In genomic region chr15:25684521-25685215, GRCh38 we compare ENCODE assay signal across 13 cellular contexts.
A peak's percentile ranks its signal among the peaks of the same experiment; 100 is the strongest.
DNase-seq lines count a peak whose midpoint lies in the region; ATAC-seq, FAIRE-seq and TF ChIP-seq lines count a peak whose summit lies in the region.
"Had no signal": no experiment of that assay in that cellular context is flagged by ENCODE, and none has a peak within 500 bp of the region (broad histone marks: within the 10 kb centered on the region; RNA-seq: fewer than 3 reads in every experiment).

No MANE protein-coding gene starts in this region.

- ATAC-seq in GM19023 (IDR thresholded peaks at IDR 0.05; ENCODE audit: unreplicated experiment), result no peak
- ATAC-seq: natural killer cell treated with Interleukin-12 subunit alpha and Interleukin-12 subunit beta and Interleukin-15 and Interleukin-18, amount 100 ng/mL, for 72 hours had no signal

- no peak overlapping the region for H3K4me3 Mint-ChIP-seq in glutamatergic neuron (ENCODE audit: unreplicated experiment)
- H3K4me3 Mint-ChIP-seq: activated T-helper 1 cell treated with anti-CD3 and anti-CD28 coated beads, Interleukin-12 subunit alpha, Interleukin-12 subunit beta, Interleukin-2, Interleukin-4 antibody, amounts not matched to agents 30 ng/mL and 10 ng/mL and 1 ng/mL, durations not matched to agents 14 hours and 24 hours and 36 hours; natural killer cell treated with Interleukin-12 subunit alpha and Interleukin-12 subunit beta and Interleukin-15 and Interleukin-18, amount 100 ng/mL, for 72 hours; T-helper 1 cell treated with Interleukin-12 subunit alpha and Interleukin-12 subunit beta and Interleukin-4 antibody, amounts not matched to agents 30 μg/mL and 1 μg/mL, for 36 hours had no signal

- peak; percentile 79 for FAIRE-seq in RCC 7860 (lab: Jason Lieb, UNC)

- TF ChIP-seq CTCF in glutamatergic neuron (IDR thresholded peaks at IDR 0.05; ENCODE audit: partially characterized antibody, unreplicated experiment), result no peak

- in situ Hi-C loops in ACHN (cut with HindIII; ENCODE audit: low pct_ligation_motif_present, low pct_unique_long_range_greater_than_20kb, low sequenced_read_pairs), result no loop called here

- peaks cover 6% of the 10 kb centered on the region for H3K36me3 Mint-ChIP-seq in glutamatergic neuron (ENCODE audit: unreplicated experiment)

- no peak overlapping the region for H3K27ac Mint-ChIP-seq in glutamatergic neuron (ENCODE audit: unreplicated experiment)
- H3K27ac Mint-ChIP-seq: activated T-helper 1 cell treated with anti-CD3 and anti-CD28 coated beads, Interleukin-12 subunit alpha, Interleukin-12 subunit beta, Interleukin-2, Interleukin-4 antibody, amounts not matched to agents 30 ng/mL and 10 ng/mL and 1 ng/mL, durations not matched to agents 14 hours and 24 hours and 36 hours; natural killer cell treated with Interleukin-12 subunit alpha and Interleukin-12 subunit beta and Interleukin-15 and Interleukin-18, amount 100 ng/mL, for 72 hours; T-helper 1 cell treated with Interleukin-12 subunit alpha and Interleukin-12 subunit beta and Interleukin-4 antibody, amounts not matched to agents 30 μg/mL and 1 μg/mL, for 36 hours had no signal

- DNase-seq in ACHN (peak; percentile 47), RCC 7860 (ENCODE audit: low spot score) (peak; percentile 70), glomerular visceral epithelial cell (ENCODE audit: extremely low spot score) (peak; percentile 40), occipital lobe (lab: John Stamatoyannopoulos, UW) (peak; percentile 69), NCI-H69 (lab: John Stamatoyannopoulos, UW) (no peak), glutamatergic neuron (no peak), NCI-H1694 treated with DMSO at 0.1 percent for 48 hours (lab: John Stamatoyannopoulos, UW) (no peak)
- DNase-seq: C1 segment of cervical spinal cord, NCI-H510A treated with DMSO at 0.1 percent for 48 hours had no signal

- no peaks in the 10 kb centered on the region for H3K4me1 Mint-ChIP-seq in glutamatergic neuron (ENCODE audit: low read depth, unreplicated experiment)

- H3K27me3 Mint-ChIP-seq in glutamatergic neuron (ENCODE audit: unreplicated experiment), result peaks cover 4% of the 10 kb centered on the region
- H3K27me3 Mint-ChIP-seq: natural killer cell treated with Interleukin-12 subunit alpha and Interleukin-12 subunit beta and Interleukin-15 and Interleukin-18, amount 100 ng/mL, for 72 hours had no signal

- no peaks in the 10 kb centered on the region for H3K9me3 Mint-ChIP-seq in glutamatergic neuron (ENCODE audit: unreplicated experiment)
- H3K9me3 Mint-ChIP-seq: activated T-helper 1 cell treated with anti-CD3 and anti-CD28 coated beads, Interleukin-12 subunit alpha, Interleukin-12 subunit beta, Interleukin-2, Interleukin-4 antibody, amounts not matched to agents 30 ng/mL and 10 ng/mL and 1 ng/mL, durations not matched to agents 14 hours and 24 hours and 36 hours; natural killer cell treated with Interleukin-12 subunit alpha and Interleukin-12 subunit beta and Interleukin-15 and Interleukin-18, amount 100 ng/mL, for 72 hours; T-helper 1 cell treated with Interleukin-12 subunit alpha and Interleukin-12 subunit beta and Interleukin-4 antibody, amounts not matched to agents 30 μg/mL and 1 μg/mL, for 36 hours had no signal

Comparison
In these comparisons a context has a peak if more than half of its experiments do, and no peak if none do; other contexts are left out.
1. DNase-seq: peak in ACHN (single experiment), RCC 7860 (single experiment), glomerular visceral epithelial cell (single experiment) and occipital lobe (single experiment); none in NCI-H69 (single experiment), glutamatergic neuron (single experiment) and NCI-H1694 treated with DMSO at 0.1 percent for 48 hours (single experiment).